Comparison of ENCODE assay signal across 17 cellular contexts in genomic region chr5:31463341-31463740, GRCh38.
A peak's percentile ranks its signal among the peaks of the same experiment; 100 is the strongest.
DNase-seq lines count a peak whose midpoint lies in the region; FAIRE-seq and TF ChIP-seq lines count a peak whose summit lies in the region.
"Had no signal": no experiment of that assay in that cellular context is flagged by ENCODE, and none has a peak within 500 bp of the region (broad histone marks: within the 10 kb centered on the region; RNA-seq: fewer than 3 reads in every experiment).

No MANE protein-coding gene starts in this region.

- no peaks in the 10 kb centered on the region for H3K4me1 ChIP-seq in endothelial cell of umbilical vein (ENCODE audit: control insufficient read depth, extremely low read depth, insufficient read depth, low read length)
- peaks cover 26% of the 10 kb centered on the region for H3K4me1 ChIP-seq in osteoblast (ENCODE audit: insufficient read depth, low read length)
- no peaks in the 10 kb centered on the region for H3K4me1 ChIP-seq in colonic mucosa
- H3K4me1 ChIP-seq in uterus, result no peaks in the 10 kb centered on the region
- H3K4me1 ChIP-seq: BE2C had no signal

- no TSS peak for BruUV-seq in endothelial cell of umbilical vein (replicated peaks; lab: Mats Ljungman, UMichigan)

- H4K20me1 ChIP-seq in endothelial cell of umbilical vein (replicated peaks; ENCODE audit: control insufficient read depth, extremely low read depth, insufficient read depth, low read length) (no peaks in the 10 kb centered on the region), osteoblast (ENCODE audit: insufficient read depth, low read length) (no peaks in the 10 kb centered on the region)

- CTCF ChIA-PET in endothelial cell of umbilical vein (lab: Charles Lee), result no interaction called here

- FAIRE-seq in HTR-8/SVneo (lab: Jason Lieb, UNC) (peak; percentile 28), endothelial cell of umbilical vein (lab: Jason Lieb, UNC) (no peak)
- FAIRE-seq: A204.1, G401.6, GM12891 had no signal

- H3K27ac ChIP-seq in endothelial cell of umbilical vein (ENCODE audit: insufficient read depth, low read depth, low read length) (no peak overlapping the region), osteoblast (ENCODE audit: low read depth, low read length) (peak overlapping the region; percentile 11), colonic mucosa (no peak overlapping the region), uterus (no peak overlapping the region)
- H3K27ac ChIP-seq: C4-2B had no signal

- H2AFZ ChIP-seq in endothelial cell of umbilical vein (ENCODE audit: low read depth, low read length) (no peak overlapping the region), osteoblast (ENCODE audit: low read length) (no peak overlapping the region)
- H2AFZ ChIP-seq: GM23338 had no signal

- H3K36me3 ChIP-seq in endothelial cell of umbilical vein (ENCODE audit: control insufficient read depth in 2 of 2, extremely low read depth in 1 of 2, insufficient read depth in 2 of 2, low read length in 2 of 2) (peaks cover 4 to 14% of the 10 kb centered on the region in 2 experiments), osteoblast (ENCODE audit: insufficient read depth, low read length) (peaks cover 36% of the 10 kb centered on the region), colonic mucosa (peaks cover 3% of the 10 kb centered on the region), uterus (no peaks in the 10 kb centered on the region)

- no peaks in the 10 kb centered on the region for H3K27me3 ChIP-seq in endothelial cell of umbilical vein (ENCODE audit: control insufficient read depth in 2 of 2, insufficient read depth in 2 of 2, low read length in 2 of 2)
- H3K27me3 ChIP-seq in osteoblast (ENCODE audit: insufficient read depth, low read length), result no peaks in the 10 kb centered on the region
- no peaks in the 10 kb centered on the region for H3K27me3 ChIP-seq in colonic mucosa
- H3K27me3 ChIP-seq in uterus, result no peaks in the 10 kb centered on the region
- H3K27me3 ChIP-seq: BE2C had no signal

- no peak overlapping the region for H3K4me2 ChIP-seq in endothelial cell of umbilical vein (ENCODE audit: insufficient read depth, low read length)
- peak overlapping the region; percentile 18 for H3K4me2 ChIP-seq in osteoblast (ENCODE audit: insufficient read depth, low read length)
- H3K4me2 ChIP-seq: GM23338 had no signal

- H3K79me2 ChIP-seq in endothelial cell of umbilical vein (ENCODE audit: control insufficient read depth, insufficient read depth, low read length) (no peaks in the 10 kb centered on the region), osteoblast (ENCODE audit: insufficient read depth, low read length) (no peaks in the 10 kb centered on the region)

- POLR2A ChIA-PET in endothelial cell of umbilical vein (lab: Charles Lee), result no interaction called here

- no peaks in the 10 kb centered on the region for H3K9me3 ChIP-seq in endothelial cell of umbilical vein (replicated peaks; ENCODE audit: control insufficient read depth, insufficient read depth, low read length)
- H3K9me3 ChIP-seq in osteoblast (ENCODE audit: low read depth, low read length), result no peaks in the 10 kb centered on the region
- H3K9me3 ChIP-seq in colonic mucosa, result no peaks in the 10 kb centered on the region
- no peaks in the 10 kb centered on the region for H3K9me3 ChIP-seq in uterus
- H3K9me3 ChIP-seq: BE2C had no signal

- H3K9ac ChIP-seq in endothelial cell of umbilical vein (replicated peaks; ENCODE audit: extremely low read depth, insufficient read depth, low read length) (no peak overlapping the region), colonic mucosa (ENCODE audit: low read depth in 2 of 2, low read length in 2 of 2) (no peak overlapping the region)

- H3K4me3 ChIP-seq in choroid plexus epithelial cell (ENCODE audit: low read depth, low read length) (no peak overlapping the region), endothelial cell of umbilical vein (replicated peaks in 1 of 3; ENCODE audit: insufficient read depth in 1 of 3, low read depth in 1 of 3, low read length in 3 of 3) (no peak overlapping the region), osteoblast (ENCODE audit: insufficient read depth, low read length) (no peak overlapping the region), colonic mucosa (no peak overlapping the region), uterus (no peak overlapping the region)
- H3K4me3 ChIP-seq: GM23338 had no signal

- TF ChIP-seq CTCF in choroid plexus epithelial cell (conservative IDR thresholded peaks at IDR 0.05; ENCODE audit: low read depth, low read length) (no peak), endothelial cell of umbilical vein (IDR thresholded peaks at IDR 0.05; ENCODE audit: extremely low read depth in 1 of 2, insufficient read depth in 1 of 2, low read depth in 1 of 2, low read length in 2 of 2) (no peak), osteoblast (IDR thresholded peaks at IDR 0.05; ENCODE audit: extremely low read depth, low read depth, low read length) (no peak), colonic mucosa (IDR thresholded peaks at IDR 0.05) (no peak), uterus (IDR thresholded peaks at IDR 0.05) (no peak)

- peaks cover 2% of the 10 kb centered on the region for H3K9me1 ChIP-seq in endothelial cell of umbilical vein (replicated peaks; ENCODE audit: control insufficient read depth, extremely low read depth, insufficient read depth, low read length)

- dilution Hi-C loops in endothelial cell of umbilical vein (cut with MboI; ENCODE audit: extremely low pct_ligation_motif_present, low sequenced_read_pairs), result no loop called here

- no peak for DNase-seq in HTR-8/SVneo (ENCODE audit: insufficient read length, low spot score)
- DNase-seq in choroid plexus epithelial cell (ENCODE audit: low read depth), result peak; percentile 21
- peak; percentile 79 for DNase-seq in endothelial cell of umbilical vein (ENCODE audit: low read depth, low spot score)
- peak; percentile 26 for DNase-seq in osteoblast (ENCODE audit: insufficient read length, low spot score, missing footprints)
- no peak for DNase-seq in colonic mucosa
- no peak for DNase-seq in NCI-H510A treated with DMSO at 0.1 percent for 48 hours (lab: John Stamatoyannopoulos, UW)
- DNase-seq in uterus, result no peak
- DNase-seq: BE2C; CD4-positive, alpha-beta memory T cell; DMS79 treated with DMSO at 0.1 percent for 48 hours; EL; H9 had no signal

- intact Hi-C loops in endothelial cell of umbilical vein (cut with micrococcal nuclease) (no loop called here), colonic mucosa (cut with DNase I) (no loop called here), uterus (cut with DNase I; ENCODE audit: low total_unique reads) (no loop called here)

- TF ChIP-seq POLR2A in endothelial cell of umbilical vein (IDR thresholded peaks at IDR 0.05; ENCODE audit: low read depth, low read length), result no peak
- TF ChIP-seq POLR2A in uterus (IDR thresholded peaks at IDR 0.05), result no peak

TF ChIP-seq in endothelial cell of umbilical vein, 7 proteins besides CTCF, POLR2A, EP300 and RAD21:
- no peak for TF ChIP-seq GATA2 (IDR thresholded peaks at IDR 0.05; ENCODE audit: insufficient read depth, insufficient read length, low read depth, low read length)
- no peak for TF ChIP-seq POLR2AphosphoS5 (IDR thresholded peaks at IDR 0.05; ENCODE audit: insufficient read depth, low read depth, low read length)
- TF ChIP-seq, protein P1, sequence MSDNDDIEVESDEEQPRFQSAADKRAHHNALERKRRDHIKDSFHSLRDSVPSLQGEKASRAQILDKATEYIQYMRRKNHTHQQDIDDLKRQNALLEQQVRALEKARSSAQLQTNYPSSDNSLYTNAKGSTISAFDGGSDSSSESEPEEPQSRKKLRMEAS (IDR thresholded peaks at IDR 0.05; ENCODE audit: insufficient read depth, insufficient read length), result no peak
- no peak for TF ChIP-seq JUN (IDR thresholded peaks at IDR 0.05; ENCODE audit: borderline replicate concordance, insufficient read depth, insufficient read length, low read depth)
- TF ChIP-seq EZH2 (IDR thresholded peaks at IDR 0.05; ENCODE audit: borderline replicate concordance, low read depth, low read length, severe bottlenecking), result no peak
- TF ChIP-seq MYC (IDR thresholded peaks at IDR 0.05; ENCODE audit: low read depth, low read length), result no peak
- no peak for TF ChIP-seq FOS (IDR thresholded peaks at IDR 0.05; ENCODE audit: borderline replicate concordance, insufficient read depth, low read length)

Comparison
In these comparisons a context has a peak if more than half of its experiments do, and no peak if none do; other contexts are left out.
1. DNase-seq: peak in choroid plexus epithelial cell (single experiment), endothelial cell of umbilical vein (single experiment) and osteoblast (single experiment); none in HTR-8/SVneo (single experiment), colonic mucosa (single experiment), NCI-H510A treated with DMSO at 0.1 percent for 48 hours (single experiment) and uterus (0 of 2).